Comparison of ENCODE assay signal across 10 cellular contexts in genomic region chr2:100978582-100979051, GRCh38. TPM values are rescaled to one million over a fixed set of nuclear protein-coding genes. Genes with fewer than 3 reads are reported as not detected.
DNase-seq lines count a peak whose midpoint lies in the region; ATAC-seq and TF ChIP-seq lines count a peak whose summit lies in the region.
"Had no signal": no experiment of that assay in that cellular context is flagged by ENCODE, and none has a peak within 500 bp of the region (broad histone marks: within the 10 kb centered on the region; RNA-seq: fewer than 3 reads in every experiment).

No MANE protein-coding gene starts in this region.

- H3K4me1 Mint-ChIP-seq in glutamatergic neuron (ENCODE audit: low read depth, unreplicated experiment) = peaks cover 26% of the 10 kb centered on the region
- H3K4me1 Mint-ChIP-seq in stimulated activated effector memory CD8-positive, alpha-beta T cell treated with anti-CD3 and anti-CD28 coated beads, Interleukin-12 subunit alpha, Interleukin-12 subunit beta, amount 100 ng/mL, for 72 hours = peaks cover 9% of the 10 kb centered on the region

- in situ Hi-C loops in HAP-1 (cut with MboI; ENCODE audit: low sequenced_read_pairs) = loop anchor here (25.0 kb wide), 1 partner anchor 566 kb away; the partner anchor contains the start of gene CHST10

- H3K9me3 Mint-ChIP-seq in glutamatergic neuron (ENCODE audit: unreplicated experiment) = peaks cover 4% of the 10 kb centered on the region
- H3K9me3 Mint-ChIP-seq in stimulated activated effector memory CD8-positive, alpha-beta T cell treated with anti-CD3 and anti-CD28 coated beads, Interleukin-12 subunit alpha, Interleukin-12 subunit beta, amount 100 ng/mL, for 72 hours = no peaks in the 10 kb centered on the region
- H3K9me3 Mint-ChIP-seq: T-helper 1 cell treated with Interleukin-12 subunit alpha and Interleukin-12 subunit beta and Interleukin-4 antibody, amounts not matched to agents 30 μg/mL and 1 μg/mL, for 36 hours had no signal

- H3K27ac ChIP-seq in ascending aorta = peak overlapping the region; percentile 92 to 93
- H3K27ac ChIP-seq in effector memory CD4-positive, alpha-beta T cell (ENCODE audit: insufficient read depth, low read length, poor library complexity, severe bottlenecking) = no peak overlapping the region

- H3K4me1 ChIP-seq in ascending aorta (peaks cover 0 to 13% of the 10 kb centered on the region in 2 donors), HAP-1 (0 out of 2 replicates have a peak, but pooled peaks cover 6% of the 10 kb centered on the region)
- no peaks in the 10 kb centered on the region for H3K4me1 ChIP-seq in effector memory CD4-positive, alpha-beta T cell (ENCODE audit: control insufficient read depth, insufficient read depth, low read length, poor library complexity, severe bottlenecking)

- peak; percentile 43 for ATAC-seq in stimulated activated effector memory CD8-positive, alpha-beta T cell treated with anti-CD3 and anti-CD28 coated beads, Interleukin-12 subunit alpha, Interleukin-12 subunit beta, amount 100 ng/mL, for 72 hours
- ATAC-seq in GM19397 (IDR thresholded peaks at IDR 0.05; ENCODE audit: unreplicated experiment) (no peak), GM19351 (IDR thresholded peaks at IDR 0.05; ENCODE audit: unreplicated experiment) (no peak)

- intact Hi-C loops in ascending aorta (cut with DNase I) = loop anchor here (2.0 to 5.0 kb wide), 5 partner anchors 14 to 226 kb away; no protein-coding TSS in a partner anchor

- H3K27ac Mint-ChIP-seq in glutamatergic neuron (ENCODE audit: unreplicated experiment) = peak overlapping the region; percentile 67
- peak overlapping the region; percentile 70 for H3K27ac Mint-ChIP-seq in stimulated activated effector memory CD8-positive, alpha-beta T cell treated with anti-CD3 and anti-CD28 coated beads, Interleukin-12 subunit alpha, Interleukin-12 subunit beta, amount 100 ng/mL, for 72 hours
- H3K27ac Mint-ChIP-seq: T-helper 1 cell treated with Interleukin-12 subunit alpha and Interleukin-12 subunit beta and Interleukin-4 antibody, amounts not matched to agents 30 μg/mL and 1 μg/mL, for 36 hours had no signal

- H3K4me3 Mint-ChIP-seq in glutamatergic neuron (ENCODE audit: unreplicated experiment) = no peak overlapping the region
- no peak overlapping the region for H3K4me3 Mint-ChIP-seq in stimulated activated effector memory CD8-positive, alpha-beta T cell treated with anti-CD3 and anti-CD28 coated beads, Interleukin-12 subunit alpha, Interleukin-12 subunit beta, amount 100 ng/mL, for 72 hours
- H3K4me3 Mint-ChIP-seq: T-helper 1 cell treated with Interleukin-12 subunit alpha and Interleukin-12 subunit beta and Interleukin-4 antibody, amounts not matched to agents 30 μg/mL and 1 μg/mL, for 36 hours had no signal

- H3K36me3 Mint-ChIP-seq in glutamatergic neuron (ENCODE audit: unreplicated experiment) = no peaks in the 10 kb centered on the region
- no peaks in the 10 kb centered on the region for H3K36me3 Mint-ChIP-seq in stimulated activated effector memory CD8-positive, alpha-beta T cell treated with anti-CD3 and anti-CD28 coated beads, Interleukin-12 subunit alpha, Interleukin-12 subunit beta, amount 100 ng/mL, for 72 hours

- H3K27me3 ChIP-seq in ascending aorta (no peaks in the 10 kb centered on the region), HAP-1 (ENCODE audit: low read depth) (no peaks in the 10 kb centered on the region)
- H3K27me3 ChIP-seq in effector memory CD4-positive, alpha-beta T cell (replicated peaks; ENCODE audit: control insufficient read depth, insufficient read depth, low read length, poor library complexity, severe bottlenecking) = no peaks in the 10 kb centered on the region

- DNase-seq in HT1080 (ENCODE audit: low read depth) = peak; percentile 80
- peak; percentile 75 to 94 for DNase-seq in ascending aorta (ENCODE audit: low spot score in 2 of 2)
- DNase-seq in glutamatergic neuron = no peak
- no peak for DNase-seq in stimulated activated effector memory CD8-positive, alpha-beta T cell treated with anti-CD3 and anti-CD28 coated beads, Interleukin-12 subunit alpha, Interleukin-12 subunit beta, amount 100 ng/mL, for 72 hours (ENCODE audit: low spot score in 2 of 2)
- no peak for DNase-seq in effector memory CD4-positive, alpha-beta T cell
- no peak for DNase-seq in HAP-1 (ENCODE audit: low spot score in 2 of 2)
- DNase-seq: stimulated activated naive CD4-positive, alpha-beta T cell treated with Interleukin-2 at 50 U/mL for 16 hours had no signal

- no peak for TF ChIP-seq CTCF in ascending aorta (IDR thresholded peaks at IDR 0.05)
- TF ChIP-seq CTCF in glutamatergic neuron (IDR thresholded peaks at IDR 0.05; ENCODE audit: partially characterized antibody, unreplicated experiment) = no peak

- peaks cover 7 to 35% of the 10 kb centered on the region in 2 donors for H3K36me3 ChIP-seq in ascending aorta
- no peaks in the 10 kb centered on the region for H3K36me3 ChIP-seq in effector memory CD4-positive, alpha-beta T cell (ENCODE audit: control insufficient read depth, insufficient read depth, low read length)
- no peaks in the 10 kb centered on the region for H3K36me3 ChIP-seq in HAP-1 (replicated peaks)

- peaks cover 4% of the 10 kb centered on the region for H3K27me3 Mint-ChIP-seq in glutamatergic neuron (ENCODE audit: unreplicated experiment)

- peak overlapping the region in 1 of 2 donors; percentile 42 for H3K4me3 ChIP-seq in ascending aorta
- H3K4me3 ChIP-seq in effector memory CD4-positive, alpha-beta T cell (ENCODE audit: insufficient read depth, low read depth, low read length, poor library complexity, severe bottlenecking) = no peak overlapping the region
- no peak overlapping the region for H3K4me3 ChIP-seq in HAP-1

- H3K9me3 ChIP-seq in ascending aorta (no peaks in the 10 kb centered on the region), HAP-1 (no peaks in the 10 kb centered on the region)
- no peaks in the 10 kb centered on the region for H3K9me3 ChIP-seq in effector memory CD4-positive, alpha-beta T cell (ENCODE audit: control insufficient read depth, low read length)

RNA-seq across cellular contexts. Expression of gene RPL31, which starts 23.5 kb away (rescaled TPM):
- total RNA-seq in HT1080 (2014; rRNA removed; shearing (Covaris generic)) = 2,115 and 2,507 TPM in 2 replicates
- polyA plus RNA-seq in HT1080 (2015; cell fraction: cytosol; rRNA removed) = 1,866 and 1,935 TPM in 2 replicates
- 585 and 588 TPM in 2 replicates for polyA plus RNA-seq in HT1080 (2015; cell fraction: nucleus; rRNA removed)
- 479 TPM for total RNA-seq in ascending aorta
- total RNA-seq in glutamatergic neuron (ENCODE audit: unreplicated experiment) = 761 TPM

Comparison
In these comparisons a context has a peak if more than half of its experiments do, and no peak if none do; other contexts are left out.
1. DNase-seq: peak in HT1080 (single experiment) and ascending aorta (2 of 2); none in glutamatergic neuron (single experiment), stimulated activated effector memory CD8-positive, alpha-beta T cell treated with anti-CD3 and anti-CD28 coated beads, Interleukin-12 subunit alpha, Interleukin-12 subunit beta, amount 100 ng/mL, for 72 hours (0 of 2), effector memory CD4-positive, alpha-beta T cell (0 of 3) and HAP-1 (0 of 2).